Comparison of ENCODE assay signal across 9 cellular contexts in genomic region chr15:23690015-23690414, GRCh38. TPM values are rescaled to one million over a fixed set of nuclear protein-coding genes. Genes with fewer than 3 reads are reported as not detected.
"Had no signal": no experiment of that assay in that cellular context is flagged by ENCODE, and none has a peak within 500 bp of the region (broad histone marks: within the 10 kb centered on the region; RNA-seq: fewer than 3 reads in every experiment).

No MANE protein-coding gene starts in this region.

- H3K4me3 ChIP-seq: esophagus muscularis mucosa, tibial artery had no signal

- H3K27ac Mint-ChIP-seq: activated CD4-positive, alpha-beta memory T cell treated with anti-CD3 and anti-CD28 coated beads for 36 hours; activated naive CD8-positive, alpha-beta T cell treated with anti-CD3 and anti-CD28 coated beads for 36 hours had no signal

- H3K9me3 Mint-ChIP-seq: activated CD4-positive, alpha-beta memory T cell treated with anti-CD3 and anti-CD28 coated beads for 36 hours; activated naive CD8-positive, alpha-beta T cell treated with anti-CD3 and anti-CD28 coated beads for 36 hours had no signal

- H3K27me3 ChIP-seq: tibial artery had no signal

- H3K36me3 Mint-ChIP-seq: activated CD4-positive, alpha-beta memory T cell treated with anti-CD3 and anti-CD28 coated beads for 36 hours; activated naive CD8-positive, alpha-beta T cell treated with anti-CD3 and anti-CD28 coated beads for 36 hours had no signal

- H3K27ac ChIP-seq: tibial artery, VCaP had no signal

- H3K36me3 ChIP-seq: esophagus muscularis mucosa, tibial artery had no signal

- DNase-seq: activated CD4-positive, alpha-beta memory T cell treated with anti-CD3 and anti-CD28 coated beads for 36 hours; activated gamma-delta T cell; activated naive CD8-positive, alpha-beta T cell treated with anti-CD3 and anti-CD28 coated beads for 36 hours; activated T-cell treated with anti-CD3 and anti-CD28 coated beads, Interleukin-2, amount 50 U/mL, for 48 hours; T1000 had no signal

- H3K4me1 Mint-ChIP-seq: activated naive CD8-positive, alpha-beta T cell treated with anti-CD3 and anti-CD28 coated beads for 36 hours had no signal

- H3K4me3 Mint-ChIP-seq: activated CD4-positive, alpha-beta memory T cell treated with anti-CD3 and anti-CD28 coated beads for 36 hours; activated naive CD8-positive, alpha-beta T cell treated with anti-CD3 and anti-CD28 coated beads for 36 hours had no signal

- H3K9me3 ChIP-seq: esophagus muscularis mucosa, tibial artery had no signal

RNA-seq across cellular contexts. Expression of gene MAGEL2, which starts 42.3 kb away (rescaled TPM):
- total RNA-seq: activated CD4-positive, alpha-beta memory T cell treated with anti-CD3 and anti-CD28 coated beads for 36 hours; activated naive CD8-positive, alpha-beta T cell treated with anti-CD3 and anti-CD28 coated beads for 36 hours; fibroblast of villous mesenchyme had no signal
